9 cellular contexts compared by ENCODE assay signal in genomic region chr2:96116879-96117533, GRCh38. TPM values are rescaled to one million over a fixed set of nuclear protein-coding genes. Genes with fewer than 3 reads are reported as not detected.
DNase-seq lines count a peak whose midpoint lies in the region; ATAC-seq and TF ChIP-seq lines count a peak whose summit lies in the region.
"Had no signal": no experiment of that assay in that cellular context is flagged by ENCODE, and none has a peak within 500 bp of the region (broad histone marks: within the 10 kb centered on the region; RNA-seq: fewer than 3 reads in every experiment).

No MANE protein-coding gene starts in this region.

- no peak overlapping the region for H3K27ac Mint-ChIP-seq in activated T-cell treated with anti-CD3 and anti-CD28 coated beads, Interleukin-2, amount 50 U/mL, for 24 hours
- H3K27ac Mint-ChIP-seq in neural crest cell (ENCODE audit: unreplicated experiment), result no peak overlapping the region

- H3K27me3 ChIP-seq in upper lobe of left lung, result peaks cover 0 to 22% (median 9%) of the 10 kb centered on the region in 4 donors

- H3K4me3 Mint-ChIP-seq in activated T-cell treated with anti-CD3 and anti-CD28 coated beads, Interleukin-2, amount 50 U/mL, for 24 hours, result peak overlapping the region; percentile 66
- H3K4me3 Mint-ChIP-seq in neural crest cell, result peak overlapping the region; percentile 81

- TF ChIP-seq POLR2A in upper lobe of left lung (IDR thresholded peaks at IDR 0.05), result no peak

- H3K27ac ChIP-seq in upper lobe of left lung, result peak overlapping the region in 2 of 4 donors; percentile 15 to 47

- peak overlapping the region; percentile 34 to 81 (median 69) for H3K4me3 ChIP-seq in upper lobe of left lung

- DNase-seq in SIG-M5 treated with dmso at 0.1 percent for 504 hours (lab: John Stamatoyannopoulos, UW; ENCODE audit: unreplicated experiment) (peak; percentile 32), SIG-M5 (lab: John Stamatoyannopoulos, UW) (no peak), NCI-H82 (lab: John Stamatoyannopoulos, UW) (peak; percentile 73), fibroblast of peridontal ligament (ENCODE audit: extremely low read depth) (peak; percentile 9), neural crest cell (ENCODE audit: low read depth, low spot score) (peak; percentile 62), upper lobe of left lung (peak; percentile 46 to 94)
- peak; percentile 85 for DNase-seq in activated T-cell treated with anti-CD3 and anti-CD28 coated beads, Interleukin-2, amount 50 U/mL, for 24 hours

- TF ChIP-seq EP300 in upper lobe of left lung (IDR thresholded peaks at IDR 0.05), result no peak

- peaks cover 26% of the 10 kb centered on the region for H3K4me1 Mint-ChIP-seq in activated T-cell treated with anti-CD3 and anti-CD28 coated beads, Interleukin-2, amount 50 U/mL, for 24 hours (ENCODE audit: low read depth)
- H3K4me1 Mint-ChIP-seq in neural crest cell, result peaks cover 6% of the 10 kb centered on the region

- peaks cover 48% of the 10 kb centered on the region for H3K27me3 Mint-ChIP-seq in activated T-cell treated with anti-CD3 and anti-CD28 coated beads, Interleukin-2, amount 50 U/mL, for 24 hours
- H3K27me3 Mint-ChIP-seq in neural crest cell (ENCODE audit: low read depth), result peaks cover 50% of the 10 kb centered on the region

- peak; percentile 92 for TF ChIP-seq CTCF in neural crest cell (conservative IDR thresholded peaks at IDR 0.05)
- peak; percentile 88 to 98 (median 94) for TF ChIP-seq CTCF in upper lobe of left lung (IDR thresholded peaks at IDR 0.05)

- H3K36me3 ChIP-seq in upper lobe of left lung, result no peaks in the 10 kb centered on the region

- 3 to 7% methylated on average over 4 to 16 of the region's 62 CpGs for WGBS in upper lobe of left lung, 2 donors

- no peaks in the 10 kb centered on the region for H3K9me3 Mint-ChIP-seq in activated T-cell treated with anti-CD3 and anti-CD28 coated beads, Interleukin-2, amount 50 U/mL, for 24 hours
- H3K9me3 Mint-ChIP-seq in neural crest cell, result no peaks in the 10 kb centered on the region

- H3K36me3 Mint-ChIP-seq in activated T-cell treated with anti-CD3 and anti-CD28 coated beads, Interleukin-2, amount 50 U/mL, for 24 hours (ENCODE audit: low read depth), result no peaks in the 10 kb centered on the region
- H3K36me3 Mint-ChIP-seq in neural crest cell (ENCODE audit: low read depth), result no peaks in the 10 kb centered on the region

- no peaks in the 10 kb centered on the region for H3K9me3 ChIP-seq in upper lobe of left lung

- H3K4me1 ChIP-seq in upper lobe of left lung, result peaks cover 4 to 17% (median 13%) of the 10 kb centered on the region in 4 donors

- ATAC-seq in HG02798 (IDR thresholded peaks at IDR 0.05; ENCODE audit: poor library complexity, unreplicated experiment) (peak; percentile 73), upper lobe of left lung (ENCODE audit: low FRiP score in 2 of 2) (peak; percentile 52 to 94)

RNA-seq across cellular contexts. Expression of gene ADRA2B, which starts 0.6 kb away (rescaled TPM):
- total RNA-seq in neural crest cell, result 0.79 and 0.82 TPM in 2 replicates
- 1 to 10 TPM in 1 of 6 donors, under 1 TPM in 5; 0.15 to 1.0 (median 0.31) TPM for total RNA-seq in upper lobe of left lung
- total RNA-seq: temporal lobe had no signal

RNA-seq across cellular contexts. Expression of gene ASTL, which starts 21.3 kb away (rescaled TPM):
- total RNA-seq in neural crest cell, result not detected in 2 replicates
- total RNA-seq in upper lobe of left lung, result 1 to 10 TPM in 1 of 6 donors, under 1 TPM in 2, not detected in 3; 0.23 to 1.3 (median 0.27) TPM
- total RNA-seq: temporal lobe had no signal

RNA-seq across cellular contexts. Expression of gene DUSP2, which starts 28.2 kb away (rescaled TPM):
- total RNA-seq in neural crest cell (1.0 and 1.1 TPM in 2 replicates), upper lobe of left lung (10 to 100 TPM in 4 of 6 donors, 1 to 10 TPM in 2; 6.9 to 21.0 (median 12.5) TPM)
